Comparison of ENCODE assay signal across 8 cellular contexts in the genomic region with DNA sequence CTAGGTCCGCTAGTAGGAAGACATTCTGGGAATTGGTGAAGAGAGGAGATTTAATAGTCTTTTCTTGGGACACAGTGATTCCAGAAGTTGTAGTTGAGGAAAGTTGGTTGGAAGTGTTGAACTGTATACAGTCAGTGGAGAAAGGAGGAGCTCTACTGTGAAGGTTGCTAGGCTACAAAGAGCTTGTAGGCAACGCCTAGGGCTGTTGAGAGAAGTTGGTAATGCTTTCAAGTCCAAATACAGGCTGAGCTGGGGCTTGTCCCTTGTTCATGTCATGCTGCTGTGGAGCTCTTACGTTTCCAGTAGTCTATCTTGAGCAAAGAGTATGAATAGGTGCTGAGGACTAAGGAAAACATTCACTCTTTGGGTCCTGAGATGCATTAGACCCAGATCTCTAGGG. TPM values are rescaled to one million over a fixed set of nuclear protein-coding genes. Genes with fewer than 3 reads are reported as not detected.
DNase-seq lines count a peak whose midpoint lies in the region; ATAC-seq, FAIRE-seq and TF ChIP-seq lines count a peak whose summit lies in the region.

No MANE protein-coding gene starts in this region.

- ATAC-seq in HCT116, result no peak
- no peak for ATAC-seq in thoracic aorta (ENCODE audit: insufficient number of reproducible peaks, low FRiP score, low read depth)
- no peak for ATAC-seq in GM21515 (IDR thresholded peaks at IDR 0.05; ENCODE audit: unreplicated experiment)
- no peak for ATAC-seq in HG03159 (IDR thresholded peaks at IDR 0.05; ENCODE audit: unreplicated experiment)

- H3K4me1 ChIP-seq in HCT116 (ENCODE audit: control insufficient read depth in 1 of 2, insufficient read depth in 2 of 2, low read length in 2 of 2), result peaks cover 6 to 14% of the 10 kb centered on the region in 2 experiments
- H3K4me1 ChIP-seq in adipocyte (ENCODE audit: control insufficient read depth, insufficient read depth, low read length), result peaks cover 20% of the 10 kb centered on the region
- H3K4me1 ChIP-seq in thoracic aorta (ENCODE audit: control insufficient read depth in 1 of 2, low read depth in 2 of 2), result peaks cover 7 to 22% of the 10 kb centered on the region in 2 donors
- H3K4me1 ChIP-seq in small intestine (ENCODE audit: control insufficient read depth in 2 of 2, insufficient read depth in 1 of 2, low read depth in 1 of 2, low read length in 1 of 2), result peaks cover 8 to 9% of the 10 kb centered on the region in 2 donors

- no peak overlapping the region for H3K27ac ChIP-seq in AG04450 (ENCODE audit: low read depth, low read length)
- H3K27ac ChIP-seq in HCT116 (ENCODE audit: low read depth, low read length), result no peak overlapping the region
- no peak overlapping the region for H3K27ac ChIP-seq in thoracic aorta
- peak overlapping the region in 1 of 2 donors; percentile 47 for H3K27ac ChIP-seq in small intestine (ENCODE audit: low read depth in 1 of 2, low read length in 1 of 2)

- RAD21 ChIA-PET in HCT116 (lab: Charles Lee; ENCODE audit: low non-redundant PET in 1 of 2, low total read pairs in 2 of 2, uncharacterized antibody in 2 of 2, unreplicated experiment in 2 of 2), result no interaction called here

- CTCF ChIA-PET in AG04450 (lab: Charles Lee) (interaction anchor here (1.2 to 1.4 kb wide), 2 partner anchors 170 to 340 kb away, joined by 3 read pairs; no protein-coding TSS in a partner anchor), HCT116 (lab: Charles Lee) (interaction anchor here (1.2 kb wide), 1 partner anchor 170 kb away, joined by 3 read pairs; no protein-coding TSS in a partner anchor)

- H3K27me3 ChIP-seq in AG04450 (ENCODE audit: control insufficient read depth, insufficient read depth, low read length) (no peaks in the 10 kb centered on the region), HCT116 (ENCODE audit: insufficient read depth, low read length) (no peaks in the 10 kb centered on the region), adipocyte (replicated peaks; ENCODE audit: control insufficient read depth, insufficient read depth, low read length) (no peaks in the 10 kb centered on the region), thoracic aorta (replicated peaks; ENCODE audit: insufficient read depth) (no peaks in the 10 kb centered on the region), small intestine (ENCODE audit: control insufficient read depth in 2 of 2, insufficient read depth in 2 of 2, low read length in 2 of 2) (no peaks in the 10 kb centered on the region)

- H3K4me1 Mint-ChIP-seq in immature natural killer cell, result peaks cover 31 to 48% of the 10 kb centered on the region in 2 donors

- H3K9me3 ChIP-seq in AG04450 (ENCODE audit: control insufficient read depth, insufficient read depth, low read length) (no peaks in the 10 kb centered on the region), HCT116 (ENCODE audit: control insufficient read depth in 1 of 2, insufficient read depth in 1 of 2, low read depth in 1 of 2, low read length in 2 of 2) (no peaks in the 10 kb centered on the region), adipocyte (ENCODE audit: control insufficient read depth, low read length) (no peaks in the 10 kb centered on the region), thoracic aorta (no peaks in the 10 kb centered on the region), small intestine (ENCODE audit: control insufficient read depth, low read depth) (no peaks in the 10 kb centered on the region)

- H3K4me2 ChIP-seq in HCT116 (ENCODE audit: low read length), result peak overlapping the region; percentile 76

- no peak for TF ChIP-seq POLR2A in HCT116 (IDR thresholded peaks at IDR 0.05; ENCODE audit: borderline replicate concordance, extremely low read depth, insufficient read depth, insufficient read length)

- POLR2A ChIA-PET in AG04450 (lab: Yijun Ruan, JAX) (no interaction called here), HCT116 (lab: Charles Lee) (no interaction called here)

- no peak overlapping the region for H2AFZ ChIP-seq in HCT116 (ENCODE audit: low read depth, low read length, poor library complexity, severe bottlenecking)

- no peaks in the 10 kb centered on the region for H3K9me2 ChIP-seq in HCT116 (ENCODE audit: insufficient read depth)

- H3K4me3 Mint-ChIP-seq in immature natural killer cell, result peak overlapping the region; percentile 74 to 89 (median 87)

- H3K9ac ChIP-seq in HCT116 (ENCODE audit: low read length), result peak overlapping the region; percentile 84
- H3K9ac ChIP-seq in adipocyte (ENCODE audit: low read length), result peak overlapping the region; percentile 90

- peaks cover 5 to 6% (median 5%) of the 10 kb centered on the region in 3 donors for H3K27me3 Mint-ChIP-seq in immature natural killer cell (ENCODE audit: low read depth in 3 of 3)

- TSS peak; percentile 41 for BruUV-seq in HCT116 (replicated peaks; lab: Mats Ljungman, UMichigan)

- peaks cover 38% of the 10 kb centered on the region for H3K79me2 ChIP-seq in HCT116 (ENCODE audit: insufficient read depth, low read length)

- DNase-seq in AG04450 (ENCODE audit: low read depth, low spot score) (no peak), HCT116 (ENCODE audit: low read depth, low spot score) (no peak), adipocyte (ENCODE audit: low read depth) (peak; percentile 41), immature natural killer cell (peak in 2 of 3 donors; percentile 6 to 13), thoracic aorta (ENCODE audit: low spot score) (no peak), small intestine (no peak)

- H3K9me3 Mint-ChIP-seq in immature natural killer cell, result no peaks in the 10 kb centered on the region

- intact Hi-C loops in HCT116 (cut with micrococcal nuclease), result no loop called here

- WGBS in small intestine, 3 donors, result 53 to 62% (median 56%) methylated on average over 3 of the region's 3 CpGs

- no peaks in the 10 kb centered on the region for H4K20me1 ChIP-seq in HCT116 (ENCODE audit: insufficient read depth)

- peak overlapping the region; percentile 98 for H3K4me3 ChIP-seq in AG04450 (ENCODE audit: low read depth, low read length)
- H3K4me3 ChIP-seq in HCT116 (replicated peaks in 1 of 2; ENCODE audit: low read depth in 1 of 2, low read length in 2 of 2), result peak overlapping the region; percentile 81 to 87
- H3K4me3 ChIP-seq in adipocyte (ENCODE audit: low read length), result peak overlapping the region; percentile 80
- H3K4me3 ChIP-seq in thoracic aorta, result peak overlapping the region; percentile 84
- peak overlapping the region in 1 of 2 donors; percentile 78 for H3K4me3 ChIP-seq in small intestine (ENCODE audit: low read depth in 1 of 2, low read length in 2 of 2)

- peak overlapping the region; percentile 36 to 93 (median 85) for H3K27ac Mint-ChIP-seq in immature natural killer cell

- no peak for FAIRE-seq in small intestine (lab: Jason Lieb, UNC)

- no peaks in the 10 kb centered on the region for H3K36me3 Mint-ChIP-seq in immature natural killer cell

- H3K36me3 ChIP-seq in HCT116 (ENCODE audit: control insufficient read depth in 1 of 2, insufficient read depth in 2 of 2, low read length in 2 of 2), result no peaks in the 10 kb centered on the region
- no peaks in the 10 kb centered on the region for H3K36me3 ChIP-seq in adipocyte (ENCODE audit: control insufficient read depth, insufficient read depth, low read length, severe bottlenecking)
- no peaks in the 10 kb centered on the region for H3K36me3 ChIP-seq in thoracic aorta
- H3K36me3 ChIP-seq in small intestine (ENCODE audit: control insufficient read depth in 2 of 2, insufficient read depth in 2 of 2, low read length in 2 of 2), result no peaks in the 10 kb centered on the region

- TF ChIP-seq RAD21 in HCT116 (IDR thresholded peaks at IDR 0.05; ENCODE audit: low read depth), result no peak

- TF ChIP-seq CTCF in AG04450 (IDR thresholded peaks at IDR 0.05; ENCODE audit: low read depth, low read length) (no peak), HCT116 (IDR thresholded peaks at IDR 0.05 in 2 of 3, conservative IDR thresholded peaks at IDR 0.05 in 1 of 3; ENCODE audit: borderline replicate concordance in 1 of 3, insufficient read depth in 1 of 3, low read depth in 2 of 3, low read length in 2 of 3) (no peak), thoracic aorta (IDR thresholded peaks at IDR 0.05) (no peak)

TF ChIP-seq in HCT116, 20 proteins besides CTCF, POLR2A, EP300 and RAD21 (continues in another document):
- TF ChIP-seq ZBTB33 (IDR thresholded peaks at IDR 0.05; ENCODE audit: extremely low read depth, insufficient replicate concordance, low read length) (no peak), CEBPB (IDR thresholded peaks at IDR 0.05; ENCODE audit: low read depth) (no peak), EZH2phosphoT487 (IDR thresholded peaks at IDR 0.05; ENCODE audit: borderline replicate concordance) (no peak), MAX (IDR thresholded peaks at IDR 0.05) (no peak), SP1 (IDR thresholded peaks at IDR 0.05; ENCODE audit: low read depth) (no peak), EGR1 (IDR thresholded peaks at IDR 0.05; ENCODE audit: low read depth) (no peak), ELF1 (IDR thresholded peaks at IDR 0.05; ENCODE audit: borderline replicate concordance, low read depth) (no peak), FOSL1 (IDR thresholded peaks at IDR 0.05; ENCODE audit: low read depth) (no peak), EZH2 (IDR thresholded peaks at IDR 0.05) (no peak), ZNF274 (IDR thresholded peaks at IDR 0.05; ENCODE audit: low read depth, low read length) (no peak), TCF7L2 (IDR thresholded peaks at IDR 0.05; ENCODE audit: borderline replicate concordance, extremely low read depth, insufficient read depth, insufficient read length) (no peak)

RNA-seq across cellular contexts. Expression of gene TBCEL, which starts 1.1 kb away (rescaled TPM):
- polyA plus RNA-seq in AG04450 (2011; rRNA removed), result 16.1 and 19.3 TPM in 2 replicates
- 18.3 and 35.2 TPM in 2 replicates for polyA minus RNA-seq in AG04450 (2011; rRNA and poly(A)+ RNA removed)
- 17.7 TPM for total RNA-seq in HCT116 (2021; ENCODE audit: unreplicated experiment)
- polyA plus RNA-seq in HCT116 (2012), result 3.9 and 6.8 TPM in 2 replicates
- 1 to 10 TPM; 3.9 to 6.6 (median 5.5) TPM for polyA plus RNA-seq in immature natural killer cell
- total RNA-seq in thoracic aorta, result 10 to 100 TPM; 17.7 to 24.6 TPM
- polyA plus RNA-seq in small intestine, result 1 to 10 TPM; 3.1 to 4.8 (median 3.2) TPM

Comparison
In these comparisons a context has a peak if more than half of its experiments do, and no peak if none do; other contexts are left out.
1. DNase-seq: peak in adipocyte (single experiment) and immature natural killer cell (2 of 3); none in AG04450 (single experiment), HCT116 (single experiment), thoracic aorta (single experiment) and small intestine (single experiment).